ENCODE assay signal across 16 cellular contexts in genomic region chr1:83531910-83532309, GRCh38.
DNase-seq lines count a peak whose midpoint lies in the region; TF ChIP-seq lines count a peak whose summit lies in the region.
"Had no signal": no experiment of that assay in that cellular context is flagged by ENCODE, and none has a peak within 500 bp of the region (broad histone marks: within the 10 kb centered on the region; RNA-seq: fewer than 3 reads in every experiment).

No MANE protein-coding gene starts in this region.

- H3K9me3 Mint-ChIP-seq in nephron progenitor cell = peaks cover 4% of the 10 kb centered on the region
- H3K9me3 Mint-ChIP-seq: H9 had no signal

- DNase-seq in DMS 273 treated with DMSO at 0.1 percent for 48 hours (lab: John Stamatoyannopoulos, UW) = peak; percentile 36
- DNase-seq in NCI-H2081 treated with DMSO at 0.1 percent for 48 hours (lab: John Stamatoyannopoulos, UW) = peak; percentile 48
- peak; percentile 68 for DNase-seq in fibroblast of gingiva (ENCODE audit: low read depth)
- DNase-seq in nephron progenitor cell = no peak
- no peak for DNase-seq in NCI-H510A (lab: John Stamatoyannopoulos, UW)
- no peak for DNase-seq in HuH-7 (ENCODE audit: low spot score)
- no peak for DNase-seq in activated CD8-positive, alpha-beta memory T cell treated with anti-CD3 and anti-CD28 coated beads, Interleukin-2, amount 50 U/mL, for 48 hours
- DNase-seq: CD4-positive, CD25-positive, alpha-beta regulatory T cell; COR-L47; DND-41; GM23248; H9; HFFc6; NCI-H1092 treated with DMSO at 0.1 percent for 48 hours; NCI-H187; NCI-H510A treated with DMSO at 0.1 percent for 48 hours had no signal

- TF ChIP-seq CTCF in nephron progenitor cell (IDR thresholded peaks at IDR 0.05) = no peak

- peak overlapping the region; percentile 12 for H3K27ac Mint-ChIP-seq in nephron progenitor cell
- H3K27ac Mint-ChIP-seq: CD4-positive, CD25-positive, alpha-beta regulatory T cell; H9; HFFc6 had no signal

- H3K27me3 Mint-ChIP-seq in nephron progenitor cell (ENCODE audit: low read depth, poor library complexity) = no peaks in the 10 kb centered on the region
- H3K27me3 Mint-ChIP-seq: CD4-positive, CD25-positive, alpha-beta regulatory T cell had no signal

- H3K4me3 Mint-ChIP-seq in nephron progenitor cell = no peak overlapping the region
- H3K4me3 Mint-ChIP-seq: CD4-positive, CD25-positive, alpha-beta regulatory T cell; H9; HFFc6 had no signal

- no peaks in the 10 kb centered on the region for H3K36me3 Mint-ChIP-seq in nephron progenitor cell (ENCODE audit: low read depth)
- H3K36me3 Mint-ChIP-seq: CD4-positive, CD25-positive, alpha-beta regulatory T cell had no signal

- H3K4me1 Mint-ChIP-seq in nephron progenitor cell = no peaks in the 10 kb centered on the region
- H3K4me1 Mint-ChIP-seq: CD4-positive, CD25-positive, alpha-beta regulatory T cell; H9 had no signal

Comparison
In these comparisons a context has a peak if more than half of its experiments do, and no peak if none do; other contexts are left out.
1. DNase-seq: peak in DMS 273 treated with DMSO at 0.1 percent for 48 hours (single experiment), NCI-H2081 treated with DMSO at 0.1 percent for 48 hours (single experiment) and fibroblast of gingiva (single experiment); none in nephron progenitor cell (single experiment), NCI-H510A (single experiment), HuH-7 (single experiment) and activated CD8-positive, alpha-beta memory T cell treated with anti-CD3 and anti-CD28 coated beads, Interleukin-2, amount 50 U/mL, for 48 hours (single experiment).